In the genomic region with DNA sequence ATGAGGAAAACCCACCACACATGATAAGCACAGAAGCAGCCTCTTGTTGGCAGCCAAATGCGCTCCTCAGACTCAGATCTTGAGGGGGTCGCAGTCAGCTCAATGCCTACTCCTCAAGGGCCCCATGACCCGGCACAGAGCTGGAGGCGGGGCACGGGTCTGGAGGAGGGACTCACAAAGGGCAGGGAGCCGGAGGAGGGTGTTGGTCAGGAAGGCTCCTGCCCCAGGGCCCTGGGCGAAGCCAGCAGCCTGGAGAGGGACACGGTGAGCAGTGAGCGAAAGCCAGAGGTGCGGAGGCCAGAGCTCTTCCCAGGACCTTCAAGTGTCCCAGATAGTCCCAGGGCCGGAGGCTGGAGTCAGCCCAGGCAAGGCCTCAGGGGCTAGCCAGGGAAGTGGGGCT, we compare ENCODE assay signal across 1 cellular context.
TF ChIP-seq lines count a peak whose summit lies in the region.

No MANE protein-coding gene starts in this region.

TF ChIP-seq in HCT116, 20 proteins besides CTCF, POLR2A, EP300 and RAD21 (continued from another document):
- TF ChIP-seq, protein P1, sequence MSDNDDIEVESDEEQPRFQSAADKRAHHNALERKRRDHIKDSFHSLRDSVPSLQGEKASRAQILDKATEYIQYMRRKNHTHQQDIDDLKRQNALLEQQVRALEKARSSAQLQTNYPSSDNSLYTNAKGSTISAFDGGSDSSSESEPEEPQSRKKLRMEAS (IDR thresholded peaks at IDR 0.05): no peak
- TF ChIP-seq TCF7L2 (IDR thresholded peaks at IDR 0.05; ENCODE audit: borderline replicate concordance, extremely low read depth, insufficient read depth, insufficient read length) (no peak), EZH2 (IDR thresholded peaks at IDR 0.05) (no peak)
